8 cellular contexts compared by ENCODE assay signal in the genomic region with DNA sequence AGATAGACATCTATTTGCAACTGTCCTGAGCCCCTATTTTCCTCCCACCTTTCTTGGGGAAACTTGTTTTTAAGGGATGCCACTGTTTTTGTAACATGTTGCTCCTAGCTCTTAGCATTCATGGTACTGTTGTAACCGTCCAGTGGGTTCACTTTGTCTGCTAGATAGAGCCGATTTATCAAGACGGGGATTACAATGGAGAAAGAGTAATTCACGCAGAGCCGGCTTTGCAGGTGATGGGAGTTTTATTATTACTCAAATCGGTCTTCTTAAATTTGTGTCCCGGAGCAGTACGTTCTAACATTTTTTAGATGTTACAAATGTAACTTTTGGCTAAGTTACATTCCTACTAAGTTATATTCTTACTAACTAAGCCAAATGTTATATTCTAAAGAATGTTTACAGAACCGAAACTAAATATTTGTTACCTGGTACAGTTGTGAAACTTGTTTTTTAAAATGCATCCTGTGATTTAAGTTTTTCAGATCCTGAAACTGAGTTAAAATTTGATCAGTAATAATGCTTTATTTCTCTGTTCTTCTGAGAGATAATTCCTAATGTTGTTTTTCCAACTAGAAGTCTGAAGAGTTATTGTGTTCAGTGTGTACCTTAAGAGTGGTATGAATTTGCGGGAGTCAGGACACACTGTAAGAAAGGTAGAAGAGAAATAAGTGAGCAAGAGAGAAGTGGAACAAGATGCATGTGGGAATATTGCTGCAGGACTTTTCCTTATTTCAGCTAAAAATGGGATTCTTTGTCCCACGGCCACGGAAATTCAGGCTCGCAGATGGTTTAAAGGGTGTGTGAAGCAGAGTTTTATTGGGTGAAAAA. TPM values are rescaled to one million over a fixed set of nuclear protein-coding genes. Genes with fewer than 3 reads are reported as not detected.
DNase-seq lines count a peak whose midpoint lies in the region; ATAC-seq and TF ChIP-seq lines count a peak whose summit lies in the region.

No MANE protein-coding gene starts in this region.

- H3K27ac ChIP-seq in HEK293 (ENCODE audit: extremely low read depth, low read depth, low read length) (peak overlapping the region; percentile 80), iPS-20b (ENCODE audit: low read length) (peak overlapping the region; percentile 46), substantia nigra (ENCODE audit: low read depth, low read length, poor library complexity, severe bottlenecking) (peak overlapping the region; percentile 65)

- H3K4me3 ChIP-seq in HEK293 (ENCODE audit: low read depth, low read length) (peak overlapping the region; percentile 76), iPS-20b (ENCODE audit: low read length) (peak overlapping the region; percentile 84)

- H3K36me3 Mint-ChIP-seq in activated naive CD8-positive, alpha-beta T cell treated with anti-CD3 and anti-CD28 coated beads, Interleukin-2, amount 10 ng/mL, durations not matched to agents 7 days and 5 days: peaks cover 61% of the 10 kb centered on the region

- CTCF ChIA-PET in HEK293 (lab: Yijun Ruan, JAX) (interaction anchor here (1.0 to 2.8 kb wide), 4 partner anchors 11 to 59 kb away, joined by 3 to 15 read pairs (median 9); no protein-coding TSS in a partner anchor), GM10248 (lab: Yijun Ruan, JAX) (interaction anchor here (1.0 to 2.4 kb wide), 5 partner anchors 16 to 94 kb away, joined by 3 to 18 read pairs (median 4); a partner anchor contains a TSS)

- no peak for ATAC-seq in activated naive CD8-positive, alpha-beta T cell treated with anti-CD3 and anti-CD28 coated beads, Interleukin-2, amount 10 ng/mL, durations not matched to agents 7 days and 5 days (ENCODE audit: low read depth)
- ATAC-seq in GM18867 (IDR thresholded peaks at IDR 0.05; ENCODE audit: unreplicated experiment) (no peak), HG03521 (IDR thresholded peaks at IDR 0.05; ENCODE audit: unreplicated experiment) (no peak)

- peak overlapping the region; percentile 97 for H3K4me3 Mint-ChIP-seq in activated naive CD8-positive, alpha-beta T cell treated with anti-CD3 and anti-CD28 coated beads, Interleukin-2, amount 10 ng/mL, durations not matched to agents 7 days and 5 days

- H3K36me3 ChIP-seq in HEK293 (ENCODE audit: control insufficient read depth in 2 of 2, insufficient read depth in 1 of 2, low read length in 2 of 2): peaks cover 0 to 9% of the 10 kb centered on the region in 2 experiments; a peak in 1 of 3 replicates
- H3K36me3 ChIP-seq in iPS-20b (ENCODE audit: insufficient read depth, low read depth, low read length): peaks cover 12% of the 10 kb centered on the region

- POLR2A ChIA-PET in HEK293 (lab: Yijun Ruan, JAX): interaction anchor here (0.7 to 1.4 kb wide), 2 partner anchors 25 to 59 kb away, joined by 3 to 5 read pairs; no protein-coding TSS in a partner anchor
- POLR2A ChIA-PET in activated naive CD8-positive, alpha-beta T cell treated with anti-CD3 and anti-CD28 coated beads, Interleukin-2, amount 10 ng/mL, durations not matched to agents 7 days and 5 days (lab: Charles Lee): interaction anchor here (1.0 to 13.8 kb wide), 22 partner anchors 7 to 906 kb away, joined by 3 to 499 read pairs (median 12); a partner anchor contains a TSS
- POLR2A ChIA-PET in GM10248 (lab: Yijun Ruan, JAX): interaction anchor here (1.0 to 2.1 kb wide), 8 partner anchors 21 to 110 kb away, joined by 3 to 9 read pairs (median 4); a partner anchor contains a TSS

- H3K4me1 ChIP-seq in HEK293 (ENCODE audit: control insufficient read depth, insufficient read depth, low read length): peaks cover 4% of the 10 kb centered on the region
- peaks cover 25% of the 10 kb centered on the region for H3K4me1 ChIP-seq in iPS-20b (ENCODE audit: insufficient read depth, low read length)

- H3K9ac ChIP-seq in iPS-20b (ENCODE audit: low read depth, low read length): peak overlapping the region; percentile 89

- H3K4me1 Mint-ChIP-seq in activated naive CD8-positive, alpha-beta T cell treated with anti-CD3 and anti-CD28 coated beads, Interleukin-2, amount 10 ng/mL, durations not matched to agents 7 days and 5 days: peaks cover 61% of the 10 kb centered on the region

- H3K27me3 ChIP-seq in iPS-20b (ENCODE audit: insufficient read depth, low read length): no peaks in the 10 kb centered on the region

- peaks cover 12% of the 10 kb centered on the region for H3K9me3 Mint-ChIP-seq in activated naive CD8-positive, alpha-beta T cell treated with anti-CD3 and anti-CD28 coated beads, Interleukin-2, amount 10 ng/mL, durations not matched to agents 7 days and 5 days

- H3K9me3 ChIP-seq in HEK293 (ENCODE audit: control insufficient read depth, insufficient read depth, low read depth, low read length): no peaks in the 10 kb centered on the region
- no peaks in the 10 kb centered on the region for H3K9me3 ChIP-seq in iPS-20b (ENCODE audit: insufficient read depth, low read depth, low read length)

- no peaks in the 10 kb centered on the region for H3K27me3 Mint-ChIP-seq in activated naive CD8-positive, alpha-beta T cell treated with anti-CD3 and anti-CD28 coated beads, Interleukin-2, amount 10 ng/mL, durations not matched to agents 7 days and 5 days

- peak; percentile 1 for DNase-seq in A172 (ENCODE audit: low spot score)
- DNase-seq in activated naive CD8-positive, alpha-beta T cell treated with anti-CD3 and anti-CD28 coated beads, Interleukin-2, amount 10 ng/mL, durations not matched to agents 7 days and 5 days: no peak
- no peak for DNase-seq in substantia nigra (lab: John Stamatoyannopoulos, UW)
- no peak for DNase-seq in GM10248 (ENCODE audit: extremely low spot score)

- peak overlapping the region; percentile 99 for H3K27ac Mint-ChIP-seq in activated naive CD8-positive, alpha-beta T cell treated with anti-CD3 and anti-CD28 coated beads, Interleukin-2, amount 10 ng/mL, durations not matched to agents 7 days and 5 days

- TF ChIP-seq CTCF in HEK293 (tag by site-specific recombination; IDR thresholded peaks at IDR 0.05) (no peak), GM10248 (IDR thresholded peaks at IDR 0.05; ENCODE audit: control extremely low read depth, extremely low read depth, low read depth, missing control alignments) (no peak)

TF ChIP-seq in HEK293, 187 proteins besides CTCF, POLR2A, EP300 and RAD21 (continues in another document):
- 0 out of 2 replicates have a peak, but pooled peaks have one; percentile 7 for TF ChIP-seq SCRT2 (tag by site-specific recombination; IDR thresholded peaks at IDR 0.05)
- TF ChIP-seq, protein P1, sequence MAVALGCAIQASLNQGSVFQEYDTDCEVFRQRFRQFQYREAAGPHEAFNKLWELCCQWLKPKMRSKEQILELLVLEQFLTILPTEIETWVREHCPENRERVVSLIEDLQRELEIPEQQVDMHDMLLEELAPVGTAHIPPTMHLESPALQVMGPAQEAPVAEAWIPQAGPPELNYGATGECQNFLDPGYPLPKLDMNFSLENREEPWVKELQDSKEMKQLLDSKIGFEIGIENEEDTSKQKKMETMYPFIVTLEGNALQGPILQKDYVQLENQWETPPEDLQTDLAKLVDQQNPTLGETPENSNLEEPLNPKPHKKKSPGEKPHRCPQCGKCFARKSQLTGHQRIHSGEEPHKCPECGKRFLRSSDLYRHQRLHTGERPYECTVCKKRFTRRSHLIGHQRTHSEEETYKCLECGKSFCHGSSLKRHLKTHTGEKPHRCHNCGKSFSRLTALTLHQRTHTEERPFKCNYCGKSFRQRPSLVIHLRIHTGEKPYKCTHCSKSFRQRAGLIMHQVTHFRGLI (tag by site-specific recombination; IDR thresholded peaks at IDR 0.05): no peak
- TF ChIP-seq ZBTB21 (tag by site-specific recombination; IDR thresholded peaks at IDR 0.05): 0 out of 2 replicates have a peak, but pooled peaks have one; percentile 2
- no peak for TF ChIP-seq ZNF404 (tag by site-specific recombination; IDR thresholded peaks at IDR 0.05)
- TF ChIP-seq PRDM1 (tag by site-specific recombination; IDR thresholded peaks at IDR 0.05): 0 out of 2 replicates have a peak, but pooled peaks have one; percentile 40
- TF ChIP-seq, protein P2, sequence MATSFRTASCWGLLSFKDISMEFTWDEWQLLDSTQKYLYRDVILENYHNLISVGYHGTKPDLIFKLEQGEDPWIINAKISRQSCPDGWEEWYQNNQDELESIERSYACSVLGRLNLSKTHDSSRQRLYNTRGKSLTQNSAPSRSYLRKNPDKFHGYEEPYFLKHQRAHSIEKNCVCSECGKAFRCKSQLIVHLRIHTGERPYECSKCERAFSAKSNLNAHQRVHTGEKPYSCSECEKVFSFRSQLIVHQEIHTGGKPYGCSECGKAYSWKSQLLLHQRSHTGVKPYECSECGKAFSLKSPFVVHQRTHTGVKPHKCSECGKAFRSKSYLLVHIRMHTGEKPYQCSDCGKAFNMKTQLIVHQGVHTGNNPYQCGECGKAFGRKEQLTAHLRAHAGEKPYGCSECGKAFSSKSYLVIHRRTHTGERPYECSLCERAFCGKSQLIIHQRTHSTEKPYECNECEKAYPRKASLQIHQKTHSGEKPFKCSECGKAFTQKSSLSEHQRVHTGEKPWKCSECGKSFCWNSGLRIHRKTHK (tag by site-specific recombination; IDR thresholded peaks at IDR 0.05): no peak
- TF ChIP-seq SP7 (tag by site-specific recombination; IDR thresholded peaks at IDR 0.05): no peak
- TF ChIP-seq, protein P3, sequence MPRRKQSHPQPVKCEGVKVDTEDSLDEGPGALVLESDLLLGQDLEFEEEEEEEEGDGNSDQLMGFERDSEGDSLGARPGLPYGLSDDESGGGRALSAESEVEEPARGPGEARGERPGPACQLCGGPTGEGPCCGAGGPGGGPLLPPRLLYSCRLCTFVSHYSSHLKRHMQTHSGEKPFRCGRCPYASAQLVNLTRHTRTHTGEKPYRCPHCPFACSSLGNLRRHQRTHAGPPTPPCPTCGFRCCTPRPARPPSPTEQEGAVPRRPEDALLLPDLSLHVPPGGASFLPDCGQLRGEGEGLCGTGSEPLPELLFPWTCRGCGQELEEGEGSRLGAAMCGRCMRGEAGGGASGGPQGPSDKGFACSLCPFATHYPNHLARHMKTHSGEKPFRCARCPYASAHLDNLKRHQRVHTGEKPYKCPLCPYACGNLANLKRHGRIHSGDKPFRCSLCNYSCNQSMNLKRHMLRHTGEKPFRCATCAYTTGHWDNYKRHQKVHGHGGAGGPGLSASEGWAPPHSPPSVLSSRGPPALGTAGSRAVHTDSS (tag by site-specific recombination; IDR thresholded peaks at IDR 0.05): no peak
- TF ChIP-seq ZNF10 (tag by site-specific recombination; IDR thresholded peaks at IDR 0.05): no peak

RNA-seq across cellular contexts. Expression of a gene that starts 20.6 kb away (rescaled TPM):
- total RNA-seq in A172 (2014; rRNA removed; shearing (Covaris generic)): 0.62 and 0.69 TPM in 2 replicates
- 100 to 1,000 TPM; 280 to 301 TPM for total RNA-seq in activated naive CD8-positive, alpha-beta T cell treated with anti-CD3 and anti-CD28 coated beads, Interleukin-2, amount 10 ng/mL, durations not matched to agents 7 days and 5 days

RNA-seq across cellular contexts. Expression of a gene that starts 41.2 kb away (rescaled TPM):
- not detected in 2 replicates for total RNA-seq in A172 (2014; rRNA removed; shearing (Covaris generic))
- 10 to 100 TPM; 17.1 to 22.0 TPM for total RNA-seq in activated naive CD8-positive, alpha-beta T cell treated with anti-CD3 and anti-CD28 coated beads, Interleukin-2, amount 10 ng/mL, durations not matched to agents 7 days and 5 days

Comparison
In these comparisons a context has a peak if more than half of its experiments do, and no peak if none do; other contexts are left out.
1. RNA of a gene that starts 20.6 kb away (total RNA-seq): 280 to 301 TPM in activated naive CD8-positive, alpha-beta T cell treated with anti-CD3 and anti-CD28 coated beads, Interleukin-2, amount 10 ng/mL, durations not matched to agents 7 days and 5 days; 0.62 to 0.69 TPM in A172; every median in the first group is over 100 times any median in the second.
2. RNA of a gene that starts 41.2 kb away (total RNA-seq): 17.1 to 22.0 TPM in activated naive CD8-positive, alpha-beta T cell treated with anti-CD3 and anti-CD28 coated beads, Interleukin-2, amount 10 ng/mL, durations not matched to agents 7 days and 5 days; not detected in A172; every median in the first group is over 10 times any median in the second.
3. Peak in every context shown above with its lines, with median percentiles within 50 percentile points of each other: H3K27ac ChIP-seq.